2 cellular contexts compared by ENCODE assay signal in the genomic region with DNA sequence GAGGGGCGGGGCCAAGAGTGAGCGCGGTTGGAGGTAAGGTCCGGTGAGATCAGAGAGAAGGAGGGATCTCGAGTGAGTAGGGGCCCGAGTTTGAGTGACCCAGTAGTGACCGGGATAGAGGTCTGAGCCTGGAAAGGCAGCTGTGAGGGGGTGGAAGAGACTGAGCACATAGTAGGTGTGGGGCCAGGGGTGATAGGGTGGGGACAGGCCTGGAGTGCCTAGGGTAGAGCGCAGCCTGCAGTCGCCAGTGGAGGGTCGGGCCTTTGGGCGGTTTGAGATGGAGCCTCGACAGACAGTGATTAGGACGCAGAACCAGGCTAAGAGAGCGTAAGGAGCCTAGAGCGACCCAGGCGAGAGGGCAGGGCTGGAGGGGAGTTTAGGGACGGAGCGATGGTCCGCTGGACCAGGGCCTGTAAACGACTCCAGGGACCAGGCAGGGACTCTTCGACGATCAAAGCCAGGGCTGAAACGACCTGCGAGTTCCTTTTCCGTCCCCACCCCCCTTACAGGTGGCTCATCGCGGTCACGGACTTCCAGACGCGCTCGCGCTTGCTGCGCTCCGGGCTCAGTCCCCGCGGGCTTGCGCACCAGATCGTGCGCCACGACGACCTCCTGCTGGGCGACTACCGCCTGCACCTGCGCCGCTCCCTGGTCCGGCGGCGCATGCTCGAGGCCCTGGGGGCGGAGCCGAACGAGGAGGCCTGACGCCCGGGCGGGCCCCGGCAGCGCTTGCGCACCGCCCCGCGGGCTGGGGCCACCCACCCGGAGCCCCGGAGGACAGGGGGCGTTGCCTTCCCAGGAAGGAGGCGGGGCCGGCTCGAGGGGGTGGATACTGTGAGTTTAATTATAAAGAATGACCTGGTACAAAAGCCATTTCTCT.
A peak's percentile ranks its signal among the peaks of the same experiment; 100 is the strongest.
TF ChIP-seq lines count a peak whose summit lies in the region.

No MANE protein-coding gene starts in this region.

TF ChIP-seq in HCT116, 20 proteins besides CTCF, POLR2A, EP300 and RAD21 (continued from another document):
- TF ChIP-seq TCF7L2 (IDR thresholded peaks at IDR 0.05; ENCODE audit: borderline replicate concordance, extremely low read depth, insufficient read depth, insufficient read length) (peak; percentile 86), JUND (IDR thresholded peaks at IDR 0.05) (no peak), ELF1 (IDR thresholded peaks at IDR 0.05; ENCODE audit: borderline replicate concordance, low read depth) (no peak), EGR1 (IDR thresholded peaks at IDR 0.05; ENCODE audit: low read depth) (0 out of 2 replicates have a peak, but pooled peaks have one; percentile 23)

TF ChIP-seq in SK-N-SH, 30 proteins besides CTCF, POLR2A, EP300 and RAD21 (continued from another document):
- TF ChIP-seq CHD2 (IDR thresholded peaks at IDR 0.05; ENCODE audit: low read length, partially characterized antibody) (peak; percentile 52), ELF1 (IDR thresholded peaks at IDR 0.05) (no peak), MXI1 (IDR thresholded peaks at IDR 0.05; ENCODE audit: low read depth, low read length) (no peak; the same call in 1 of the 2 replicates), FOSL2 (IDR thresholded peaks at IDR 0.05; ENCODE audit: borderline replicate concordance, low read depth) (no peak), RCOR1 (IDR thresholded peaks at IDR 0.05; ENCODE audit: low read length) (0 out of 2 replicates have a peak, but pooled peaks have one; percentile 43), NRF1 (IDR thresholded peaks at IDR 0.05; ENCODE audit: low read depth, low read length) (peak; percentile 99), TCF12 (IDR thresholded peaks at IDR 0.05) (no peak), EZH2phosphoT487 (IDR thresholded peaks at IDR 0.05; ENCODE audit: borderline replicate concordance, low read depth) (no peak), SMC3 (IDR thresholded peaks at IDR 0.05; ENCODE audit: low read depth, low read length) (no peak; the same call in 1 of the 2 replicates), YY1 (IDR thresholded peaks at IDR 0.05; ENCODE audit: low read depth) (no peak)
- TF ChIP-seq, protein P1, sequence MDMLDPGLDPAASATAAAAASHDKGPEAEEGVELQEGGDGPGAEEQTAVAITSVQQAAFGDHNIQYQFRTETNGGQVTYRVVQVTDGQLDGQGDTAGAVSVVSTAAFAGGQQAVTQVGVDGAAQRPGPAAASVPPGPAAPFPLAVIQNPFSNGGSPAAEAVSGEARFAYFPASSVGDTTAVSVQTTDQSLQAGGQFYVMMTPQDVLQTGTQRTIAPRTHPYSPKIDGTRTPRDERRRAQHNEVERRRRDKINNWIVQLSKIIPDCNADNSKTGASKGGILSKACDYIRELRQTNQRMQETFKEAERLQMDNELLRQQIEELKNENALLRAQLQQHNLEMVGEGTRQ (IDR thresholded peaks at IDR 0.05; ENCODE audit: borderline replicate concordance, low read depth, low read length) = no peak
- TF ChIP-seq, protein P2, sequence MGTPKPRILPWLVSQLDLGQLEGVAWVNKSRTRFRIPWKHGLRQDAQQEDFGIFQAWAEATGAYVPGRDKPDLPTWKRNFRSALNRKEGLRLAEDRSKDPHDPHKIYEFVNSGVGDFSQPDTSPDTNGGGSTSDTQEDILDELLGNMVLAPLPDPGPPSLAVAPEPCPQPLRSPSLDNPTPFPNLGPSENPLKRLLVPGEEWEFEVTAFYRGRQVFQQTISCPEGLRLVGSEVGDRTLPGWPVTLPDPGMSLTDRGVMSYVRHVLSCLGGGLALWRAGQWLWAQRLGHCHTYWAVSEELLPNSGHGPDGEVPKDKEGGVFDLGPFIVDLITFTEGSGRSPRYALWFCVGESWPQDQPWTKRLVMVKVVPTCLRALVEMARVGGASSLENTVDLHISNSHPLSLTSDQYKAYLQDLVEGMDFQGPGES (IDR thresholded peaks at IDR 0.05; ENCODE audit: low read depth, low read length) = no peak
- TF ChIP-seq, protein P3, sequence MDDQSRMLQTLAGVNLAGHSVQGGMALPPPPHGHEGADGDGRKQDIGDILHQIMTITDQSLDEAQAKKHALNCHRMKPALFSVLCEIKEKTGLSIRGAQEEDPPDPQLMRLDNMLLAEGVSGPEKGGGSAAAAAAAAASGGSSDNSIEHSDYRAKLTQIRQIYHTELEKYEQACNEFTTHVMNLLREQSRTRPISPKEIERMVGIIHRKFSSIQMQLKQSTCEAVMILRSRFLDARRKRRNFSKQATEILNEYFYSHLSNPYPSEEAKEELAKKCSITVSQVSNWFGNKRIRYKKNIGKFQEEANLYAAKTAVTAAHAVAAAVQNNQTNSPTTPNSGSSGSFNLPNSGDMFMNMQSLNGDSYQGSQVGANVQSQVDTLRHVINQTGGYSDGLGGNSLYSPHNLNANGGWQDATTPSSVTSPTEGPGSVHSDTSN (IDR thresholded peaks at IDR 0.05) = no peak
- TF ChIP-seq, protein P4, sequence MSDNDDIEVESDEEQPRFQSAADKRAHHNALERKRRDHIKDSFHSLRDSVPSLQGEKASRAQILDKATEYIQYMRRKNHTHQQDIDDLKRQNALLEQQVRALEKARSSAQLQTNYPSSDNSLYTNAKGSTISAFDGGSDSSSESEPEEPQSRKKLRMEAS (IDR thresholded peaks at IDR 0.05; ENCODE audit: low read depth) = peak; percentile 20; the same call in 1 of the 2 replicates
TF ChIP-seq in SK-N-SH: peak in this region for 6.
